Comparison of ENCODE assay signal across 29 cellular contexts in genomic region chr5:133361922-133362321, GRCh38.
"Had no signal": no experiment of that assay in that cellular context is flagged by ENCODE, and none has a peak within 500 bp of the region (broad histone marks: within the 10 kb centered on the region; RNA-seq: fewer than 3 reads in every experiment).

No MANE protein-coding gene starts in this region.

- H3K36me3 ChIP-seq: left lung, pancreas, prostate gland, sigmoid colon, thyroid gland, transverse colon, upper lobe of left lung, vagina had no signal

- H3K27ac Mint-ChIP-seq: natural killer cell; stimulated activated memory B cell treated with anti-CD40 and anti-IgM and Interleukin-4, amounts not matched to agents 10 μg/mL and 1 μg/mL and 100 μg/mL, for 72 hours; stimulated activated naive CD8-positive, alpha-beta T cell treated with anti-CD3 and anti-CD28 coated beads, Interleukin-15, amount 100 ng/mL, for 72 hours had no signal

- H3K4me1 ChIP-seq: left lung, pancreas, prostate gland, sigmoid colon, testis, thyroid gland, transverse colon, upper lobe of left lung, vagina had no signal

- FAIRE-seq: keratinocyte, pancreas had no signal

- H3K27ac ChIP-seq: left lung, pancreas, prostate gland, sigmoid colon, testis, thyroid gland, transverse colon, upper lobe of left lung, vagina had no signal

- DNase-seq: hippocampal formation; kidney glomerular epithelial cell; left cardiac atrium; left lung; naive B cell; natural killer cell; nephron progenitor cell; nucleus accumbens; pancreas; posterior cingulate gyrus; retina; sigmoid colon; stimulated activated CD4-positive, alpha-beta T cell treated with anti-CD3 and anti-CD28 coated beads, Interleukin-1b, Interleukin-23, amount 100 ng/mL, for 48 hours; stimulated activated CD4-positive, alpha-beta T cell treated with anti-CD3 and anti-CD28 coated beads, Interleukin-2, amount 100 ng/mL, for 48 hours; stimulated activated CD4-positive, alpha-beta T cell treated with anti-CD3 and anti-CD28 coated beads, Interleukin-4, amount 100 ng/mL, for 4 hours; stimulated activated CD8-positive, alpha-beta memory T cell treated with anti-CD3 and anti-CD28 coated beads, Interleukin-4, amount 100 ng/mL, for 48 hours; stimulated activated naive CD4-positive, alpha-beta T cell treated with Interleukin-2 at 50 U/mL for 16 hours; stimulated activated naive CD8-positive, alpha-beta T cell treated with anti-CD3 and anti-CD28 coated beads, Interleukin-15, amount 100 ng/mL, for 72 hours; testis; thyroid gland; transverse colon; upper lobe of left lung had no signal

- H3K36me3 Mint-ChIP-seq: mesothelial cell of epicardium; naive B cell; natural killer cell; stimulated activated memory B cell treated with anti-CD40 and anti-IgM and Interleukin-4, amounts not matched to agents 10 μg/mL and 1 μg/mL and 100 μg/mL, for 72 hours had no signal

- H3K9me3 Mint-ChIP-seq: mesothelial cell of epicardium; naive B cell; natural killer cell; nephron progenitor cell; stimulated activated memory B cell treated with anti-CD40 and anti-IgM and Interleukin-4, amounts not matched to agents 10 μg/mL and 1 μg/mL and 100 μg/mL, for 72 hours; stimulated activated naive CD8-positive, alpha-beta T cell treated with anti-CD3 and anti-CD28 coated beads, Interleukin-15, amount 100 ng/mL, for 72 hours had no signal

- H3K9me3 ChIP-seq: left lung, pancreas, prostate gland, sigmoid colon, testis, thyroid gland, transverse colon, upper lobe of left lung, vagina had no signal

- H3K4me2 ChIP-seq: smooth muscle cell had no signal

- H3K4me3 Mint-ChIP-seq: mesothelial cell of epicardium; naive B cell; natural killer cell; nephron progenitor cell; stimulated activated memory B cell treated with anti-CD40 and anti-IgM and Interleukin-4, amounts not matched to agents 10 μg/mL and 1 μg/mL and 100 μg/mL, for 72 hours; stimulated activated naive CD8-positive, alpha-beta T cell treated with anti-CD3 and anti-CD28 coated beads, Interleukin-15, amount 100 ng/mL, for 72 hours had no signal

- H3K27me3 ChIP-seq: pancreas, testis, thyroid gland, transverse colon, upper lobe of left lung, vagina had no signal

- H3K4me3 ChIP-seq: left lung, lung, pancreas, prostate gland, sigmoid colon, smooth muscle cell, testis, thyroid gland, transverse colon, upper lobe of left lung, vagina had no signal

- ATAC-seq: left lung; natural killer cell; pancreas; stimulated activated memory B cell treated with anti-CD40 and anti-IgM and Interleukin-4, amounts not matched to agents 10 μg/mL and 1 μg/mL and 100 μg/mL, for 72 hours; stimulated activated naive CD8-positive, alpha-beta T cell treated with anti-CD3 and anti-CD28 coated beads, Interleukin-15, amount 100 ng/mL, for 72 hours had no signal

- H3K4me1 Mint-ChIP-seq: naive B cell; natural killer cell; stimulated activated memory B cell treated with anti-CD40 and anti-IgM and Interleukin-4, amounts not matched to agents 10 μg/mL and 1 μg/mL and 100 μg/mL, for 72 hours had no signal
